1 cellular context compared by ENCODE assay signal in genomic region chr2:178471313-178471712, GRCh38. TPM values are rescaled to one million over a fixed set of nuclear protein-coding genes. Genes with fewer than 3 reads are reported as not detected.
"Had no signal": no experiment of that assay in that cellular context is flagged by ENCODE, and none has a peak within 500 bp of the region (broad histone marks: within the 10 kb centered on the region; RNA-seq: fewer than 3 reads in every experiment).

No MANE protein-coding gene starts in this region.

RNA-seq across cellular contexts. Expression of gene PJVK, which starts 20.1 kb away (rescaled TPM):
- total RNA-seq: RPMI7951 had no signal
